In genomic region chr9:129080608-129081387, GRCh38 we compare ENCODE assay signal across 7 cellular contexts. TPM values are rescaled to one million over a fixed set of nuclear protein-coding genes. Genes with fewer than 3 reads are reported as not detected.
DNase-seq lines count a peak whose midpoint lies in the region; ATAC-seq and TF ChIP-seq lines count a peak whose summit lies in the region.

Gene DOLPP1, plus strand, starts transcription at chr9:129081111. Its CDS starts 21 bp downstream, at chr9:129081132.

- peak within 1 kb of the TSS; percentile 54 for H2AFZ ChIP-seq in hepatocyte

- DNase-seq in NCI-H2081 (lab: John Stamatoyannopoulos, UW) (peak; percentile 99), T1000 (lab: John Stamatoyannopoulos, UW) (peak; percentile 98), astrocyte of the spinal cord (ENCODE audit: low read depth, low spot score) (peak; percentile 100), hepatocyte (ENCODE audit: low spot score) (peak; percentile 100), renal cortical epithelial cell (ENCODE audit: low read depth) (peak; percentile 94)

- H3K27ac ChIP-seq in hepatocyte: peak within 1 kb of the TSS; percentile 71

- H3K4me2 ChIP-seq in hepatocyte: peak within 1 kb of the TSS; percentile 97

- H3K9me2 ChIP-seq in hepatocyte (replicated peaks; ENCODE audit: insufficient read depth): no peaks in the 10 kb centered on the region

- no peaks in the 10 kb centered on the region for H3K36me3 ChIP-seq in hepatocyte (replicated peaks; ENCODE audit: insufficient read depth, low read depth)

- no peaks in the 10 kb centered on the region for H3K9me3 ChIP-seq in hepatocyte (ENCODE audit: low read depth)

- H3K79me2 ChIP-seq in hepatocyte: peaks cover 27% of the 10 kb centered on the region

- H3K4me1 ChIP-seq in hepatocyte (ENCODE audit: insufficient read depth): peaks cover 5% of the 10 kb centered on the region

- 1% methylated on average over 54 of the region's 70 CpGs for WGBS in hepatocyte (ENCODE audit: low lambda C conversion rate, missing lambda C conversion rate)

- ATAC-seq in GM18508 (IDR thresholded peaks at IDR 0.05; ENCODE audit: insufficient read depth, unreplicated experiment) (peak; percentile 83), HG03025 (IDR thresholded peaks at IDR 0.05; ENCODE audit: low FRiP score, unreplicated experiment) (peak; percentile 89)

- peak within 1 kb of the TSS; percentile 83 for H3K4me3 ChIP-seq in astrocyte of the spinal cord (ENCODE audit: low read depth, low read length)
- H3K4me3 ChIP-seq in hepatocyte: peak within 1 kb of the TSS; percentile 67

- in situ Hi-C loops in astrocyte of the spinal cord (cut with HindIII; ENCODE audit: low sequenced_read_pairs): no loop called here

- no peaks in the 10 kb centered on the region for H4K20me1 ChIP-seq in hepatocyte (ENCODE audit: insufficient read depth, poor library complexity, severe bottlenecking)

- no peak for TF ChIP-seq CTCF in astrocyte of the spinal cord (IDR thresholded peaks at IDR 0.05; ENCODE audit: low read depth, low read length)
- no peak for TF ChIP-seq CTCF in hepatocyte (IDR thresholded peaks at IDR 0.05; ENCODE audit: poor library complexity)

- no peaks in the 10 kb centered on the region for H3K27me3 ChIP-seq in hepatocyte

RNA-seq across cellular contexts. Expression of gene DOLPP1, which starts in this region (rescaled TPM):
- total RNA-seq in hepatocyte (16.2 and 23.8 TPM in 2 replicates), renal cortical epithelial cell (9.6 and 12.0 TPM in 2 replicates)
- 17.2 and 20.6 TPM in 2 replicates for polyA plus RNA-seq in hepatocyte

Comparison
In these comparisons a context has a peak if more than half of its experiments do, and no peak if none do; other contexts are left out.
1. Peak in every context shown above with its lines: DNase-seq, ATAC-seq, H3K4me3 ChIP-seq and H3K27ac ChIP-seq.